In genomic region chr9:15142903-15143534, GRCh38 we compare ENCODE assay signal across 8 cellular contexts.
DNase-seq lines count a peak whose midpoint lies in the region; ATAC-seq and TF ChIP-seq lines count a peak whose summit lies in the region.

No MANE protein-coding gene starts in this region.

- H3K27me3 ChIP-seq in spleen (replicated peaks in 1 of 7): peaks cover 0 to 7% (median 0%) of the 10 kb centered on the region in 7 donors

- ATAC-seq in GM19035 (IDR thresholded peaks at IDR 0.05; ENCODE audit: unreplicated experiment) (peak; percentile 95), HG03097 (IDR thresholded peaks at IDR 0.05; ENCODE audit: low FRiP score, unreplicated experiment) (peak; percentile 94)

- intact Hi-C loops in spleen (cut with DNase I; ENCODE audit: low total_unique reads): no loop called here

- TF ChIP-seq CTCF in spleen (IDR thresholded peaks at IDR 0.05 in 8 of 11, conservative IDR thresholded peaks at IDR 0.05 in 3 of 11): peak in 10 of 11 experiments; percentile 28 to 88 (median 72)

- H3K36me3 ChIP-seq in spleen: no peaks in the 10 kb centered on the region

- H3K4me1 ChIP-seq in spleen: no peaks in the 10 kb centered on the region

- H3K4me3 ChIP-seq in spleen: no peak overlapping the region

- no peak for TF ChIP-seq POLR2A in spleen (IDR thresholded peaks at IDR 0.05)

- WGBS in spleen, 5 donors: 53 to 67% (median 64%) methylated on average over 6 of the region's 6 CpGs

- H3K9me3 ChIP-seq in spleen: no peaks in the 10 kb centered on the region

- DNase-seq in DMS 273 treated with DMSO at 0.1 percent for 48 hours (lab: John Stamatoyannopoulos, UW) (peak; percentile 50), NCI-H2196 (lab: John Stamatoyannopoulos, UW; ENCODE audit: unreplicated experiment) (peak; percentile 76), amniotic epithelial cell (ENCODE audit: low read depth) (peak; percentile 67), hepatic stellate cell (ENCODE audit: low spot score) (peak; percentile 59), spleen (no peak)
- DNase-seq in activated effector memory CD4-positive, alpha-beta T cell treated with Interleukin-2 at 50 U/mL for 16 hours: no peak

- H3K27ac ChIP-seq in spleen: no peak overlapping the region

Comparison
In these comparisons a context has a peak if more than half of its experiments do, and no peak if none do; other contexts are left out.
1. DNase-seq: peak in DMS 273 treated with DMSO at 0.1 percent for 48 hours (single experiment), NCI-H2196 (single experiment), amniotic epithelial cell (single experiment) and hepatic stellate cell (single experiment); none in spleen (single experiment) and activated effector memory CD4-positive, alpha-beta T cell treated with Interleukin-2 at 50 U/mL for 16 hours (single experiment).